ENCODE assay signal across 24 cellular contexts in the genomic region with DNA sequence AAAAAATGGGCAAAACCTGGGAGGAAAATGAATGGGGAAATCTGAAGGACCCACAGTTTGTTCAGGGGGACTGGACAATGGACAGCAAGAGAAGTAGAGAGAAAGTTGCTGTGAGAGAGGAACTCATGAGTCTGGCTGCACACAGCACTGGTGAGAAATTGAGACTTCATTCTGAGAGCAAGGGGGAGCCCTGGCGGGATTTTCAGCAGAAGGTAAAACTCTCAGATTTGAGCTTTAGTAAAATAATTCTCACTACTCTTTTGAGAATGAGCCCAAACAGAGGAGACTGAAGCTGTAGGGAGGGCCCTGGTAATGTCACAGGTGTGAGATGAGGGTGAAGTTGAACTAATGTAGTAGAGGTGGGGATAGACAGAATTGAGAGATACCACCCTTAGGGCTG.
DNase-seq lines count a peak whose midpoint lies in the region; ATAC-seq and TF ChIP-seq lines count a peak whose summit lies in the region.
"Had no signal": no experiment of that assay in that cellular context is flagged by ENCODE, and none has a peak within 500 bp of the region (broad histone marks: within the 10 kb centered on the region; RNA-seq: fewer than 3 reads in every experiment).

No MANE protein-coding gene starts in this region.

- no peaks in the 10 kb centered on the region for H3K27me3 ChIP-seq in endodermal cell (ENCODE audit: control insufficient read depth, insufficient read depth, low read length, poor library complexity, severe bottlenecking)
- H3K27me3 ChIP-seq: BE2C had no signal

- no peaks in the 10 kb centered on the region for H3K9me3 ChIP-seq in endodermal cell (ENCODE audit: control insufficient read depth, low read length)
- H3K9me3 ChIP-seq: BE2C had no signal

- no peaks in the 10 kb centered on the region for H3K36me3 Mint-ChIP-seq in endodermal cell (ENCODE audit: low read depth)

- ATAC-seq in GM19351 (IDR thresholded peaks at IDR 0.05; ENCODE audit: unreplicated experiment), result peak; percentile 35
- peak; percentile 67 for ATAC-seq in GM21723 (IDR thresholded peaks at IDR 0.05; ENCODE audit: unreplicated experiment)
- ATAC-seq in HG03432 (IDR thresholded peaks at IDR 0.05; ENCODE audit: unreplicated experiment), result peak; percentile 40
- ATAC-seq: PC-3 had no signal

- 88 to 100% methylated on average over 1 of the region's 1 CpG for WGBS in endodermal cell (ENCODE audit: insufficient coverage in 1 of 2, insufficient read length in 1 of 2), 2 experiments

- no peaks in the 10 kb centered on the region for H3K4me1 Mint-ChIP-seq in endodermal cell

- H3K27me3 Mint-ChIP-seq in endodermal cell (ENCODE audit: insufficient read depth), result peaks cover 4% of the 10 kb centered on the region

- H3K36me3 ChIP-seq in endodermal cell (ENCODE audit: control insufficient read depth, insufficient read depth, low read length), result no peaks in the 10 kb centered on the region
- H3K36me3 ChIP-seq: BE2C had no signal

- peak; percentile 56 for DNase-seq in GM12865 (ENCODE audit: low read depth)
- DNase-seq in endodermal cell, result no peak
- DNase-seq in NAMALWA (ENCODE audit: low spot score), result no peak
- DNase-seq in C1 segment of cervical spinal cord (lab: John Stamatoyannopoulos, UW), result no peak
- DNase-seq in amygdala (lab: John Stamatoyannopoulos, UW), result no peak
- DNase-seq: BE2C; Calu3; CD4-positive, alpha-beta T cell; DMS53; EL; GM23248; HCEC 1CT; KG1; NCI-H1417 treated with DMSO at 0.1 percent for 48 hours; NCI-H187 treated with DMSO at 0.1 percent for 48 hours; NCI-H2227 treated with DMSO at 0.1 percent for 48 hours; NCI-H524; NCI-H82; PC-3; SIG-M5 had no signal

- no peak overlapping the region for H3K4me3 Mint-ChIP-seq in endodermal cell
- H3K4me3 Mint-ChIP-seq: CD4-positive, alpha-beta T cell had no signal

- no peak overlapping the region for H3K4me3 ChIP-seq in GM12865 (ENCODE audit: low read depth, low read length)
- H3K4me3 ChIP-seq in endodermal cell (ENCODE audit: low read length), result no peak overlapping the region
- H3K4me3 ChIP-seq: GM23248 had no signal

- no peak overlapping the region for H3K9ac ChIP-seq in endodermal cell (ENCODE audit: extremely low read depth, low read length, poor library complexity, severe bottlenecking)
- H3K9ac ChIP-seq: GM23248 had no signal

- no peaks in the 10 kb centered on the region for H3K4me1 ChIP-seq in endodermal cell (ENCODE audit: control insufficient read depth, insufficient read depth, low read length)
- H3K4me1 ChIP-seq: BE2C had no signal

- no peaks in the 10 kb centered on the region for H3K9me3 Mint-ChIP-seq in endodermal cell
- H3K9me3 Mint-ChIP-seq: CD4-positive, alpha-beta T cell had no signal

- H3K27ac ChIP-seq in endodermal cell (ENCODE audit: low read depth, low read length), result no peak overlapping the region
- H3K27ac ChIP-seq: GM23248, RWPE1 had no signal

- TF ChIP-seq CTCF in GM12865 (IDR thresholded peaks at IDR 0.05; ENCODE audit: insufficient read depth, low read depth, low read length, missing control alignments) (no peak), endodermal cell (conservative IDR thresholded peaks at IDR 0.05) (no peak)

- H3K27ac Mint-ChIP-seq in endodermal cell, result no peak overlapping the region
- H3K27ac Mint-ChIP-seq: CD4-positive, alpha-beta T cell had no signal
